1 cellular context compared by ENCODE assay signal in genomic region chr3:56629451-56629850, GRCh38.
TF ChIP-seq lines count a peak whose summit lies in the region.

No MANE protein-coding gene starts in this region.

TF ChIP-seq in GM12878, 131 proteins besides CTCF, POLR2A, EP300 and RAD21 (continued from another document):
- no peak for TF ChIP-seq ZBTB40 (IDR thresholded peaks at IDR 0.05; ENCODE audit: borderline replicate concordance)
- no peak for TF ChIP-seq STAT3 (IDR thresholded peaks at IDR 0.05; ENCODE audit: low read depth, low read length)
